Comparison of ENCODE assay signal across 17 cellular contexts in the genomic region with DNA sequence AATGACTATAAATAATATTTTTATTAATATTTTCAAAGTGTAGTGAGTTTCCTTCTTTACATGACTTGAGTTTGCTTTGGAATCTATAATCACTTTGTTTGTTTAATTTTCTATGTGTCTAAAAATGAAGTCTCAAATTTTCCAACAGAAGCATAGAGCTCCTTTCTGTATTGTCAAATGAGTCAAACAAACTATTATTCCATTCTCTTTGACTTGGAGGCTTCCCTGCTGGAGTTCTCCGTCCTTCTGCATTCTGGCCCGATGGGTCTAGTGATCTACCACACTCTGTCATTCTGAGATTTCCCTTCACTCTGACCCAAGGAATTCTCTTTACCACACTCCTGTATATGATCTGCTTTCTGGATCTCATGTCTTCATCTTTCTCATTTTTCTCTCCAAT. TPM values are rescaled to one million over a fixed set of nuclear protein-coding genes. Genes with fewer than 3 reads are reported as not detected.
DNase-seq lines count a peak whose midpoint lies in the region; ATAC-seq and TF ChIP-seq lines count a peak whose summit lies in the region.
"Had no signal": no experiment of that assay in that cellular context is flagged by ENCODE, and none has a peak within 500 bp of the region (broad histone marks: within the 10 kb centered on the region; RNA-seq: fewer than 3 reads in every experiment).

No MANE protein-coding gene starts in this region.

- H3K4me3 Mint-ChIP-seq in stimulated activated naive CD8-positive, alpha-beta T cell treated with anti-CD3 and anti-CD28 coated beads, Interleukin-15, Interleukin-2, amounts not matched to agents 100 ng/mL and 50 ng/mL, for 24 hours, result no peak overlapping the region
- H3K4me3 Mint-ChIP-seq in stimulated activated naive CD8-positive, alpha-beta T cell treated with anti-CD3 and anti-CD28 coated beads, Interleukin-15, amount 100 ng/mL, for 72 hours, result no peak overlapping the region
- H3K4me3 Mint-ChIP-seq in nephron, result no peak overlapping the region
- no peak overlapping the region for H3K4me3 Mint-ChIP-seq in activated T-cell treated with anti-CD3 and anti-CD28 coated beads, Interleukin-2, amount 50 U/mL, for 4 hours
- H3K4me3 Mint-ChIP-seq: CD4-positive, alpha-beta T cell; H9 had no signal

- ATAC-seq in stimulated activated naive CD8-positive, alpha-beta T cell treated with anti-CD3 and anti-CD28 coated beads, Interleukin-15, amount 100 ng/mL, for 72 hours, result no peak
- no peak for ATAC-seq in HG03108 (IDR thresholded peaks at IDR 0.05; ENCODE audit: unreplicated experiment)
- no peak for ATAC-seq in activated T-cell treated with anti-CD3 and anti-CD28 coated beads, Interleukin-2, amount 50 U/mL, for 4 hours
- ATAC-seq: A549 had no signal

- H3K27ac ChIP-seq in temporal lobe (ENCODE audit: low read depth, low read length), result peak overlapping the region; percentile 75
- H3K27ac ChIP-seq: 22Rv1, A549, C4-2B had no signal

- in situ Hi-C loops in GM13976 (cut with MboI; ENCODE audit: low sequenced_read_pairs, unreplicated experiment), result no loop called here

- no peaks in the 10 kb centered on the region for H3K27me3 Mint-ChIP-seq in stimulated activated naive CD8-positive, alpha-beta T cell treated with anti-CD3 and anti-CD28 coated beads, Interleukin-15, Interleukin-2, amounts not matched to agents 100 ng/mL and 50 ng/mL, for 24 hours
- no peaks in the 10 kb centered on the region for H3K27me3 Mint-ChIP-seq in stimulated activated naive CD8-positive, alpha-beta T cell treated with anti-CD3 and anti-CD28 coated beads, Interleukin-15, amount 100 ng/mL, for 72 hours
- no peaks in the 10 kb centered on the region for H3K27me3 Mint-ChIP-seq in nephron (ENCODE audit: low read depth)
- H3K27me3 Mint-ChIP-seq in activated T-cell treated with anti-CD3 and anti-CD28 coated beads, Interleukin-2, amount 50 U/mL, for 4 hours (ENCODE audit: low read depth), result no peaks in the 10 kb centered on the region
- H3K27me3 Mint-ChIP-seq: CD4-positive, alpha-beta T cell had no signal

- H3K4me1 Mint-ChIP-seq in stimulated activated naive CD8-positive, alpha-beta T cell treated with anti-CD3 and anti-CD28 coated beads, Interleukin-15, Interleukin-2, amounts not matched to agents 100 ng/mL and 50 ng/mL, for 24 hours (ENCODE audit: low read depth), result no peaks in the 10 kb centered on the region
- H3K4me1 Mint-ChIP-seq in stimulated activated naive CD8-positive, alpha-beta T cell treated with anti-CD3 and anti-CD28 coated beads, Interleukin-15, amount 100 ng/mL, for 72 hours, result peaks cover 5% of the 10 kb centered on the region
- peaks cover 57% of the 10 kb centered on the region for H3K4me1 Mint-ChIP-seq in nephron
- H3K4me1 Mint-ChIP-seq in activated T-cell treated with anti-CD3 and anti-CD28 coated beads, Interleukin-2, amount 50 U/mL, for 4 hours (ENCODE audit: low read depth), result peaks cover 8% of the 10 kb centered on the region

- no peaks in the 10 kb centered on the region for H3K9me3 Mint-ChIP-seq in stimulated activated naive CD8-positive, alpha-beta T cell treated with anti-CD3 and anti-CD28 coated beads, Interleukin-15, Interleukin-2, amounts not matched to agents 100 ng/mL and 50 ng/mL, for 24 hours
- H3K9me3 Mint-ChIP-seq in stimulated activated naive CD8-positive, alpha-beta T cell treated with anti-CD3 and anti-CD28 coated beads, Interleukin-15, amount 100 ng/mL, for 72 hours, result no peaks in the 10 kb centered on the region
- peaks cover 13% of the 10 kb centered on the region for H3K9me3 Mint-ChIP-seq in nephron
- no peaks in the 10 kb centered on the region for H3K9me3 Mint-ChIP-seq in activated T-cell treated with anti-CD3 and anti-CD28 coated beads, Interleukin-2, amount 50 U/mL, for 4 hours
- H3K9me3 Mint-ChIP-seq: CD4-positive, alpha-beta T cell had no signal

- H3K27ac Mint-ChIP-seq in stimulated activated naive CD8-positive, alpha-beta T cell treated with anti-CD3 and anti-CD28 coated beads, Interleukin-15, Interleukin-2, amounts not matched to agents 100 ng/mL and 50 ng/mL, for 24 hours, result peak overlapping the region; percentile 21
- no peak overlapping the region for H3K27ac Mint-ChIP-seq in stimulated activated naive CD8-positive, alpha-beta T cell treated with anti-CD3 and anti-CD28 coated beads, Interleukin-15, amount 100 ng/mL, for 72 hours
- peak overlapping the region; percentile 70 to 99 (median 99) for H3K27ac Mint-ChIP-seq in nephron
- H3K27ac Mint-ChIP-seq: CD4-positive, alpha-beta T cell; H9 had no signal

- H3K36me3 Mint-ChIP-seq in stimulated activated naive CD8-positive, alpha-beta T cell treated with anti-CD3 and anti-CD28 coated beads, Interleukin-15, Interleukin-2, amounts not matched to agents 100 ng/mL and 50 ng/mL, for 24 hours (ENCODE audit: low read depth), result peaks cover 5% of the 10 kb centered on the region
- peaks cover 7% of the 10 kb centered on the region for H3K36me3 Mint-ChIP-seq in nephron (ENCODE audit: low read depth)
- H3K36me3 Mint-ChIP-seq in activated T-cell treated with anti-CD3 and anti-CD28 coated beads, Interleukin-2, amount 50 U/mL, for 4 hours (ENCODE audit: insufficient read depth), result peaks cover 4% of the 10 kb centered on the region

- TF ChIP-seq CTCF in nephron (IDR thresholded peaks at IDR 0.05; ENCODE audit: unreplicated experiment in 3 of 3) (no peak), GM13976 (IDR thresholded peaks at IDR 0.05; ENCODE audit: borderline replicate concordance, control extremely low read depth, extremely low read depth, insufficient read depth, missing control alignments) (no peak)

- DNase-seq in stimulated activated naive CD8-positive, alpha-beta T cell treated with anti-CD3 and anti-CD28 coated beads, Interleukin-15, amount 100 ng/mL, for 72 hours, result no peak
- DNase-seq in globus pallidus (ENCODE audit: low spot score), result peak; percentile 59
- DNase-seq in GM13976 (ENCODE audit: low spot score), result no peak
- DNase-seq in activated T-cell treated with anti-CD3 and anti-CD28 coated beads, Interleukin-2, amount 50 U/mL, for 4 hours, result no peak
- DNase-seq: AML-193; CD4-positive, alpha-beta T cell; DMS153; DMS79; GDM1; H9 had no signal

RNA-seq across cellular contexts. Expression of gene POLR2M, which starts 30.1 kb away (rescaled TPM):
- 159 TPM for total RNA-seq in temporal lobe
- total RNA-seq in activated T-cell treated with anti-CD3 and anti-CD28 coated beads, Interleukin-2, amount 50 U/mL, for 4 hours, result 10 to 100 TPM; 69.4 to 80.3 (median 74.1) TPM

Comparison
In these comparisons a context has a peak if more than half of its experiments do, and no peak if none do; other contexts are left out.
1. H3K27ac Mint-ChIP-seq: peak in stimulated activated naive CD8-positive, alpha-beta T cell treated with anti-CD3 and anti-CD28 coated beads, Interleukin-15, Interleukin-2, amounts not matched to agents 100 ng/mL and 50 ng/mL, for 24 hours (single experiment) and nephron (3 of 3); none in stimulated activated naive CD8-positive, alpha-beta T cell treated with anti-CD3 and anti-CD28 coated beads, Interleukin-15, amount 100 ng/mL, for 72 hours (0 of 2).